17 cellular contexts compared by ENCODE assay signal in genomic region chr15:62698646-62699045, GRCh38.
DNase-seq lines count a peak whose midpoint lies in the region; ATAC-seq and TF ChIP-seq lines count a peak whose summit lies in the region.
"Had no signal": no experiment of that assay in that cellular context is flagged by ENCODE, and none has a peak within 500 bp of the region (broad histone marks: within the 10 kb centered on the region; RNA-seq: fewer than 3 reads in every experiment).

No MANE protein-coding gene starts in this region.

- intact Hi-C loops in heart right ventricle (cut with DNase I) = loop anchor here in 2 of 10 donors (5.0 to 10.0 kb wide), 2 partner anchors 304 to 306 kb away; partner anchors contain the start of gene TLN2 (in 2 of the 2)
- intact Hi-C loops in right cardiac atrium (cut with DNase I) = no loop called here

- H3K4me3 ChIP-seq in heart right ventricle (no peak overlapping the region), right cardiac atrium (ENCODE audit: low read length) (no peak overlapping the region)
- H3K4me3 ChIP-seq: A549 had no signal

- H3K27ac ChIP-seq in heart right ventricle (no peak overlapping the region), right cardiac atrium (ENCODE audit: low read length) (no peak overlapping the region)
- H3K27ac ChIP-seq: A549 had no signal

- peak in 5 of 9 donors; percentile 7 to 16 (median 14) for TF ChIP-seq CTCF in heart right ventricle (IDR thresholded peaks at IDR 0.05)

- H3K27me3 ChIP-seq in heart right ventricle = no peaks in the 10 kb centered on the region
- no peaks in the 10 kb centered on the region for H3K27me3 ChIP-seq in right cardiac atrium (ENCODE audit: control insufficient read depth, insufficient read depth)
- H3K27me3 ChIP-seq: BE2C had no signal

- 57 to 69% methylated on average over 8 of the region's 8 CpGs for WGBS in heart right ventricle, 2 donors
- WGBS in right cardiac atrium = 81% methylated on average over 8 of the region's 8 CpGs

- DNase-seq in heart right ventricle (no peak), right cardiac atrium (no peak), NCI-H526 (lab: John Stamatoyannopoulos, UW) (peak; percentile 79 to 88), cerebellum (ENCODE audit: low spot score) (peak; percentile 8), glomerular visceral epithelial cell (ENCODE audit: extremely low spot score) (no peak)
- DNase-seq: BE2C; CD8-positive, alpha-beta T cell; COR-L47; DMS153; DMS79 treated with DMSO at 0.1 percent for 48 hours; EL; GF-D8; IMR-90 had no signal

- ATAC-seq in heart right ventricle (peak in 5 of 8 donors; percentile 40 to 70 (median 46)), right cardiac atrium (no peak), GM21423 (IDR thresholded peaks at IDR 0.05; ENCODE audit: unreplicated experiment) (no peak), HG03045 (IDR thresholded peaks at IDR 0.05; ENCODE audit: unreplicated experiment) (no peak)
- ATAC-seq: CD8-positive, alpha-beta T cell; HCT116 had no signal

- no peaks in the 10 kb centered on the region for H3K9me3 ChIP-seq in heart right ventricle
- no peaks in the 10 kb centered on the region for H3K9me3 ChIP-seq in right cardiac atrium (ENCODE audit: control insufficient read depth, low read length)
- H3K9me3 ChIP-seq: A549, BE2C had no signal

- H3K4me1 ChIP-seq in heart right ventricle (no peaks in the 10 kb centered on the region), right cardiac atrium (ENCODE audit: control insufficient read depth, insufficient read depth, low read length) (no peaks in the 10 kb centered on the region)
- H3K4me1 ChIP-seq: A549 had no signal

- H3K36me3 ChIP-seq in heart right ventricle = peaks cover 0 to 100% (median 27%) of the 10 kb centered on the region in 9 donors

Comparison
In these comparisons a context has a peak if more than half of its experiments do, and no peak if none do; other contexts are left out.
1. ATAC-seq: peak in heart right ventricle (5 of 8); none in right cardiac atrium (0 of 2), GM21423 (single experiment) and HG03045 (single experiment).
2. DNase-seq: peak in NCI-H526 (2 of 2) and cerebellum (single experiment); none in heart right ventricle (0 of 2), right cardiac atrium (0 of 3) and glomerular visceral epithelial cell (single experiment).